ENCODE assay signal across 2 cellular contexts in the genomic region with DNA sequence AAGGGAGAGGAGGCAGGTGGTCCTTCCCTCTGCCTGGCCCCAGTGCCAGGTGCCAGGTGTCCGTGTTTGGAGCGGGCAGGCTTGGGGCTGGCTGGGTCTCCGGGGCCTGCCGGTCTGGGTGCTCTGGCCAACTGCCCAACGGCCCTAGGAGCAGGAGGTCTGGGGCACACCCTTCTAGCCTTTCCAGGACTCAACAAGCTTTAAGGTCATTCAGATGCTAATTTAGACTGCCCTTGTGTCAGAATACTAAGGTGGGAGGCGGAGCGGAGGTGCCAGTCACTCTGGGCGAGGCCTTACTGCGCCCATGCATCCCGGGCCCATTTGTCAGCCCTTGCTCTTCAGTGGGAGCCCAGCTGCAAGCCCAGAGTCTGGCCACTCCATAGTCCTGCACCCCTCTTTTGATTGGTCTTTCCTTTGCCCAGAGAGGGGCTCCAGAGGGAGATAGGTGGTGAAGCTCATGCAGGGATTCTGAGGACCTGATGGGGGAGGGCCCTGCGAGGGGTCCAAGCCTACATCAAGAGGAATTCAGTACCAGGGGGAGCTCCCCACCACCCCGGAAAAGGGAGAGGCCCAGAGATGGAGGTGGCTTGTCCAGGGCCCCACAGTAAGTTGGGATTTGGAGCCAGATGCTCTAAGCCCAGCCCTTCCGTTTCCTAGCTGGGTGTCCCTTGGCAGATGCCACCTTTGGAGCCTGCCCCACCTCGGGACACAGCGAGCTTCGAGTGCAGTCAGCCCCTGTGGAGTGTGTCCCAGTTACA.
A peak's percentile ranks its signal among the peaks of the same experiment; 100 is the strongest.
TF ChIP-seq lines count a peak whose summit lies in the region.

No MANE protein-coding gene starts in this region.

TF ChIP-seq in GM23338, 12 proteins besides CTCF, POLR2A, EP300 and RAD21 (continued from another document):
- TF ChIP-seq, protein P1, sequence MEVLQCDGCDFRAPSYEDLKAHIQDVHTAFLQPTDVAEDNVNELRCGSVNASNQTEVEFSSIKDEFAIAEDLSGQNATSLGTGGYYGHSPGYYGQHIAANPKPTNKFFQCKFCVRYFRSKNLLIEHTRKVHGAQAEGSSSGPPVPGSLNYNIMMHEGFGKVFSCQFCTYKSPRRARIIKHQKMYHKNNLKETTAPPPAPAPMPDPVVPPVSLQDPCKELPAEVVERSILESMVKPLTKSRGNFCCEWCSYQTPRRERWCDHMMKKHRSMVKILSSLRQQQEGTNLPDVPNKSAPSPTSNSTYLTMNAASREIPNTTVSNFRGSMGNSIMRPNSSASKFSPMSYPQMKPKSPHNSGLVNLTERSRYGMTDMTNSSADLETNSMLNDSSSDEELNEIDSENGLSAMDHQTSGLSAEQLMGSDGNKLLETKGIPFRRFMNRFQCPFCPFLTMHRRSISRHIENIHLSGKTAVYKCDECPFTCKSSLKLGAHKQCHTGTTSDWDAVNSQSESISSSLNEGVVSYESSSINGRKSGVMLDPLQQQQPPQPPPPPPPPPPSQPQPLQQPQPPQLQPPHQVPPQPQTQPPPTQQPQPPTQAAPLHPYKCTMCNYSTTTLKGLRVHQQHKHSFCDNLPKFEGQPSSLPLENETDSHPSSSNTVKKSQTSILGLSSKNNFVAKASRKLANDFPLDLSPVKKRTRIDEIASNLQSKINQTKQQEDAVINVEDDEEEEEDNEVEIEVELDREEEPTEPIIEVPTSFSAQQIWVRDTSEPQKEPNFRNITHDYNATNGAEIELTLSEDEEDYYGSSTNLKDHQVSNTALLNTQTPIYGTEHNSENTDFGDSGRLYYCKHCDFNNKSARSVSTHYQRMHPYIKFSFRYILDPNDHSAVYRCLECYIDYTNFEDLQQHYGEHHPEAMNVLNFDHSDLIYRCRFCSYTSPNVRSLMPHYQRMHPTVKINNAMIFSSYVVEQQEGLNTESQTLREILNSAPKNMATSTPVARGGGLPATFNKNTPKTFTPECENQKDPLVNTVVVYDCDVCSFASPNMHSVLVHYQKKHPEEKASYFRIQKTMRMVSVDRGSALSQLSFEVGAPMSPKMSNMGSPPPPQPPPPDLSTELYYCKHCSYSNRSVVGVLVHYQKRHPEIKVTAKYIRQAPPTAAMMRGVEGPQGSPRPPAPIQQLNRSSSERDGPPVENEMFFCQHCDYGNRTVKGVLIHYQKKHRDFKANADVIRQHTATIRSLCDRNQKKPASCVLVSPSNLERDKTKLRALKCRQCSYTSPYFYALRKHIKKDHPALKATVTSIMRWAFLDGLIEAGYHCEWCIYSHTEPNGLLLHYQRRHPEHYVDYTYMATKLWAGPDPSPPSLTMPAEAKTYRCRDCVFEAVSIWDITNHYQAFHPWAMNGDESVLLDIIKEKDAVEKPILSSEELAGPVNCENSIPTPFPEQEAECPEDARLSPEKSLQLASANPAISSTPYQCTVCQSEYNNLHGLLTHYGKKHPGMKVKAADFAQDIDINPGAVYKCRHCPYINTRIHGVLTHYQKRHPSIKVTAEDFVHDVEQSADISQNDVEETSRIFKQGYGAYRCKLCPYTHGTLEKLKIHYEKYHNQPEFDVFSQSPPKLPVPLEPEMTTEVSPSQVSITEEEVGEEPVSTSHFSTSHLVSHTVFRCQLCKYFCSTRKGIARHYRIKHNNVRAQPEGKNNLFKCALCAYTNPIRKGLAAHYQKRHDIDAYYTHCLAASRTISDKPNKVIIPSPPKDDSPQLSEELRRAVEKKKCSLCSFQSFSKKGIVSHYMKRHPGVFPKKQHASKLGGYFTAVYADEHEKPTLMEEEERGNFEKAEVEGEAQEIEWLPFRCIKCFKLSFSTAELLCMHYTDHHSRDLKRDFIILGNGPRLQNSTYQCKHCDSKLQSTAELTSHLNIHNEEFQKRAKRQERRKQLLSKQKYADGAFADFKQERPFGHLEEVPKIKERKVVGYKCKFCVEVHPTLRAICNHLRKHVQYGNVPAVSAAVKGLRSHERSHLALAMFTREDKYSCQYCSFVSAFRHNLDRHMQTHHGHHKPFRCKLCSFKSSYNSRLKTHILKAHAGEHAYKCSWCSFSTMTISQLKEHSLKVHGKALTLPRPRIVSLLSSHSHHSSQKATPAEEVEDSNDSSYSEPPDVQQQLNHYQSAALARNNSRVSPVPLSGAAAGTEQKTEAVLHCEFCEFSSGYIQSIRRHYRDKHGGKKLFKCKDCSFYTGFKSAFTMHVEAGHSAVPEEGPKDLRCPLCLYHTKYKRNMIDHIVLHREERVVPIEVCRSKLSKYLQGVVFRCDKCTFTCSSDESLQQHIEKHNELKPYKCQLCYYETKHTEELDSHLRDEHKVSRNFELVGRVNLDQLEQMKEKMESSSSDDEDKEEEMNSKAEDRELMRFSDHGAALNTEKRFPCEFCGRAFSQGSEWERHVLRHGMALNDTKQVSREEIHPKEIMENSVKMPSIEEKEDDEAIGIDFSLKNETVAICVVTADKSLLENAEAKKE (CRISPR knock-in tag; IDR thresholded peaks at IDR 0.05) = no peak
- TF ChIP-seq EZH2phosphoT487 (IDR thresholded peaks at IDR 0.05; ENCODE audit: unreplicated experiment) = no peak
- no peak for TF ChIP-seq JUNB (IDR thresholded peaks at IDR 0.05; ENCODE audit: unreplicated experiment)
- TF ChIP-seq, protein P2, sequence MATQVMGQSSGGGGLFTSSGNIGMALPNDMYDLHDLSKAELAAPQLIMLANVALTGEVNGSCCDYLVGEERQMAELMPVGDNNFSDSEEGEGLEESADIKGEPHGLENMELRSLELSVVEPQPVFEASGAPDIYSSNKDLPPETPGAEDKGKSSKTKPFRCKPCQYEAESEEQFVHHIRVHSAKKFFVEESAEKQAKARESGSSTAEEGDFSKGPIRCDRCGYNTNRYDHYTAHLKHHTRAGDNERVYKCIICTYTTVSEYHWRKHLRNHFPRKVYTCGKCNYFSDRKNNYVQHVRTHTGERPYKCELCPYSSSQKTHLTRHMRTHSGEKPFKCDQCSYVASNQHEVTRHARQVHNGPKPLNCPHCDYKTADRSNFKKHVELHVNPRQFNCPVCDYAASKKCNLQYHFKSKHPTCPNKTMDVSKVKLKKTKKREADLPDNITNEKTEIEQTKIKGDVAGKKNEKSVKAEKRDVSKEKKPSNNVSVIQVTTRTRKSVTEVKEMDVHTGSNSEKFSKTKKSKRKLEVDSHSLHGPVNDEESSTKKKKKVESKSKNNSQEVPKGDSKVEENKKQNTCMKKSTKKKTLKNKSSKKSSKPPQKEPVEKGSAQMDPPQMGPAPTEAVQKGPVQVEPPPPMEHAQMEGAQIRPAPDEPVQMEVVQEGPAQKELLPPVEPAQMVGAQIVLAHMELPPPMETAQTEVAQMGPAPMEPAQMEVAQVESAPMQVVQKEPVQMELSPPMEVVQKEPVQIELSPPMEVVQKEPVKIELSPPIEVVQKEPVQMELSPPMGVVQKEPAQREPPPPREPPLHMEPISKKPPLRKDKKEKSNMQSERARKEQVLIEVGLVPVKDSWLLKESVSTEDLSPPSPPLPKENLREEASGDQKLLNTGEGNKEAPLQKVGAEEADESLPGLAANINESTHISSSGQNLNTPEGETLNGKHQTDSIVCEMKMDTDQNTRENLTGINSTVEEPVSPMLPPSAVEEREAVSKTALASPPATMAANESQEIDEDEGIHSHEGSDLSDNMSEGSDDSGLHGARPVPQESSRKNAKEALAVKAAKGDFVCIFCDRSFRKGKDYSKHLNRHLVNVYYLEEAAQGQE (IDR thresholded peaks at IDR 0.05; ENCODE audit: unreplicated experiment) = no peak
- no peak for TF ChIP-seq EZH2 (IDR thresholded peaks at IDR 0.05; ENCODE audit: low read depth, unreplicated experiment)
- TF ChIP-seq STAT1 (IDR thresholded peaks at IDR 0.05; ENCODE audit: unreplicated experiment) = no peak
- TF ChIP-seq ZNF114 (CRISPR knock-in tag; IDR thresholded peaks at IDR 0.05) = no peak
- no peak for TF ChIP-seq NANOG (IDR thresholded peaks at IDR 0.05; ENCODE audit: borderline replicate concordance)
- no peak for TF ChIP-seq ZNF331 (CRISPR knock-in tag; IDR thresholded peaks at IDR 0.05; ENCODE audit: low read depth)
- TF ChIP-seq POLR2AphosphoS5 (IDR thresholded peaks at IDR 0.05; ENCODE audit: low read depth) = no peak; the same call in 1 of the 2 replicates

TF ChIP-seq in PFSK-1, 5 proteins besides CTCF, POLR2A, EP300 and RAD21:
- TF ChIP-seq, protein P2 (IDR thresholded peaks at IDR 0.05; ENCODE audit: insufficient read depth in 1 of 2, low read depth in 2 of 2, low read length in 2 of 2) = 0 out of 4 replicates have a peak, but pooled peaks of 1 of the 2 experiments have one; percentile 18
- TF ChIP-seq TAF1 (IDR thresholded peaks at IDR 0.05; ENCODE audit: borderline replicate concordance, insufficient read depth, low read length) (no peak), SIN3A (IDR thresholded peaks at IDR 0.05; ENCODE audit: borderline replicate concordance, insufficient read depth, low read length) (no peak), FOXP2 (optimal IDR thresholded peaks at IDR 0.05; ENCODE audit: borderline replicate concordance, extremely low read depth, extremely low read length, insufficient read depth) (no peak), POLR2AphosphoS5 (IDR thresholded peaks at IDR 0.05; ENCODE audit: low read depth, low read length) (peak; percentile 16; the same call in 1 of the 2 replicates)
